32 cellular contexts compared by ENCODE assay signal in genomic region chr3:42402394-42403100, GRCh38. TPM values are rescaled to one million over a fixed set of nuclear protein-coding genes. Genes with fewer than 3 reads are reported as not detected.
"Had no signal": no experiment of that assay in that cellular context is flagged by ENCODE, and none has a peak within 500 bp of the region (broad histone marks: within the 10 kb centered on the region; RNA-seq: fewer than 3 reads in every experiment).

No MANE protein-coding gene starts in this region.

- H3K27me3 ChIP-seq: gastroesophageal sphincter, heart left ventricle, hepatocyte, left lung, right atrium auricular region, testis, tibial nerve, upper lobe of left lung had no signal

- H3K27ac Mint-ChIP-seq: endodermal cell; naive thymus-derived CD4-positive, alpha-beta T cell; nephron progenitor cell had no signal

- H3K4me3 ChIP-seq: gastroesophageal sphincter, heart left ventricle, hepatocyte, left lung, prostate gland, right atrium auricular region, smooth muscle cell, testis, tibial nerve, upper lobe of left lung had no signal

- H3K4me1 Mint-ChIP-seq: endodermal cell had no signal

- ATAC-seq: esophagus mucosa; gastroesophageal sphincter; heart left ventricle; left cardiac atrium; left lung; naive thymus-derived CD4-positive, alpha-beta T cell; sciatic nerve had no signal

- H3K36me3 ChIP-seq: gastroesophageal sphincter, heart left ventricle, left lung, prostate gland, right atrium auricular region, tibial nerve, upper lobe of left lung had no signal

- H3K9me3 ChIP-seq: gastroesophageal sphincter, heart left ventricle, left lung, prostate gland, right atrium auricular region, testis, tibial nerve, upper lobe of left lung had no signal

- H3K4me1 ChIP-seq: gastroesophageal sphincter, heart left ventricle, left lung, prostate gland, right atrium auricular region, testis, tibial nerve, upper lobe of left lung had no signal

- H3K4me3 Mint-ChIP-seq: endodermal cell; naive thymus-derived CD4-positive, alpha-beta T cell; nephron progenitor cell had no signal

- DNase-seq: effector CD8-positive, alpha-beta T cell; endodermal cell; foreskin fibroblast; heart left ventricle; left cardiac atrium; left lung; mesendoderm; midbrain; naive thymus-derived CD4-positive, alpha-beta T cell; nephron progenitor cell; nucleus accumbens; stimulated activated CD4-positive, alpha-beta T cell treated with anti-CD3 and anti-CD28 coated beads, Interleukin-12 subunit alpha, Interleukin-12 subunit beta, amount 100 ng/mL, for 4 hours; stimulated activated CD4-positive, alpha-beta T cell treated with anti-CD3 and anti-CD28 coated beads, Interleukin-1b, Interleukin-23, amount 100 ng/mL, for 48 hours; stimulated activated CD4-positive, alpha-beta T cell treated with anti-CD3 and anti-CD28 coated beads, Interleukin-4, amount 100 ng/mL, for 1 hour; stimulated activated CD8-positive, alpha-beta memory T cell treated with anti-CD3 and anti-CD28 coated beads, Interleukin-4, amount 100 ng/mL, for 48 hours; stimulated activated naive CD4-positive, alpha-beta T cell; substantia nigra; testis; upper lobe of left lung had no signal

- H3K27ac ChIP-seq: epithelial cell of prostate, gastroesophageal sphincter, heart left ventricle, hepatocyte, left lung, prostate gland, right atrium auricular region, testis, tibial nerve, upper lobe of left lung had no signal

RNA-seq across cellular contexts. Expression of gene LYZL4, which starts 7.9 kb away (rescaled TPM):
- total RNA-seq: endodermal cell; esophagus mucosa; gastroesophageal sphincter; heart left ventricle; hepatocyte; kidney epithelial cell; left cardiac atrium; left lung; lower leg skin; lung microvascular endothelial cell; naive thymus-derived CD4-positive, alpha-beta T cell; osteocyte; right atrium auricular region; sciatic nerve; smooth muscle cell; tibial nerve; upper lobe of left lung had no signal
- polyA plus RNA-seq: heart left ventricle; hepatocyte; naive thymus-derived CD4-positive, alpha-beta T cell; smooth muscle cell had no signal
